16 cellular contexts compared by ENCODE assay signal in the genomic region with DNA sequence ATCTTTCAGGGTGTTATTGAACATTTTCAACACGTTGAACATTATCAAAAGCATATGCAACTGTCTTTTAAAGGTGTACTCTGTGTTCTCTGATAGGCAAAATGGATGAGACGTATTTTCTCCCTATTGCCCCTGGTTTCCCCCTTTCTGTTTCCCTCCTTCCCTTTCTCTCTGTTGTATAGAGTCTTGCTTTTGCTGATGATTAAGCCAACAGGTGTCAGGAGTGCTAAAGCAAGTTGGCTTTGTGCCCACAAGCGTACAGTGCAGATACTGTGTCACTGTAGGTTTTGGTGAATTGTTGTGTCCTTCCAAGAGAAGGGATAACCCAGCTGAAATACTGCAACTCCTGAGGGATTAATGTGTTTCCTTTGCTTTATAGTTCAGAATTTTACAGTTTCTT.
DNase-seq lines count a peak whose midpoint lies in the region; ATAC-seq, FAIRE-seq and TF ChIP-seq lines count a peak whose summit lies in the region.
"Had no signal": no experiment of that assay in that cellular context is flagged by ENCODE, and none has a peak within 500 bp of the region (broad histone marks: within the 10 kb centered on the region; RNA-seq: fewer than 3 reads in every experiment).

No MANE protein-coding gene starts in this region.

- no peak for DNase-seq in D721Med (ENCODE audit: insufficient read length, low spot score)
- peak; percentile 83 for DNase-seq in LHCN-M2 (ENCODE audit: low read depth)
- DNase-seq in astrocyte (ENCODE audit: low read depth) = peak; percentile 17
- DNase-seq in left kidney (ENCODE audit: low read depth, low spot score) = peak; percentile 45
- no peak for DNase-seq in stimulated activated naive CD4-positive, alpha-beta T cell treated with Interleukin-2 at 50 U/mL for 16 hours (lab: John Stamatoyannopoulos, UW)
- DNase-seq in activated T-cell treated with anti-CD3 and anti-CD28 coated beads, Interleukin-2, amount 50 U/mL, for 72 hours = no peak
- DNase-seq: activated naive CD4-positive, alpha-beta T cell; AML-193; head of caudate nucleus; kidney glomerular epithelial cell; NCI-H146; stimulated activated CD4-positive, alpha-beta T cell treated with anti-CD3 and anti-CD28 coated beads, Interleukin-2, amount 100 ng/mL, for 48 hours; upper lobe of right lung had no signal

- H3K9me3 ChIP-seq in astrocyte (ENCODE audit: insufficient read depth, low read depth, low read length) = no peaks in the 10 kb centered on the region
- H3K9me3 ChIP-seq: upper lobe of right lung had no signal

- no peak overlapping the region for H3K4me3 ChIP-seq in astrocyte (ENCODE audit: insufficient read depth, low read depth, low read length)
- H3K4me3 ChIP-seq: SK-N-MC, upper lobe of right lung had no signal

- no peak overlapping the region for H3K27ac ChIP-seq in astrocyte (ENCODE audit: low read depth, low read length)
- H3K27ac ChIP-seq: SK-N-MC, upper lobe of right lung had no signal

- peaks cover 4% of the 10 kb centered on the region for H3K9me3 Mint-ChIP-seq in astrocyte (ENCODE audit: unreplicated experiment)
- peaks cover 6 to 7% of the 10 kb centered on the region in 2 donors for H3K9me3 Mint-ChIP-seq in activated T-cell treated with anti-CD3 and anti-CD28 coated beads, Interleukin-2, amount 50 U/mL, for 72 hours

- H3K4me1 Mint-ChIP-seq in astrocyte (ENCODE audit: low read depth, unreplicated experiment) = peaks cover 4% of the 10 kb centered on the region
- H3K4me1 Mint-ChIP-seq in activated T-cell treated with anti-CD3 and anti-CD28 coated beads, Interleukin-2, amount 50 U/mL, for 72 hours (ENCODE audit: low read depth) = peaks cover 10% of the 10 kb centered on the region

- no peak overlapping the region for H3K9ac ChIP-seq in astrocyte (ENCODE audit: low read length)

- peaks cover under 1% of the 10 kb centered on the region for H3K79me2 ChIP-seq in astrocyte (ENCODE audit: insufficient read depth, low read length)

- no peaks in the 10 kb centered on the region for H3K36me3 ChIP-seq in astrocyte (ENCODE audit: insufficient read depth, low read length)
- H3K36me3 ChIP-seq: upper lobe of right lung had no signal

- H3K4me2 ChIP-seq in astrocyte (ENCODE audit: low read length) = no peak overlapping the region

- peaks cover 2% of the 10 kb centered on the region for H3K36me3 Mint-ChIP-seq in astrocyte (ENCODE audit: low read depth, unreplicated experiment)
- H3K36me3 Mint-ChIP-seq in activated T-cell treated with anti-CD3 and anti-CD28 coated beads, Interleukin-2, amount 50 U/mL, for 72 hours (ENCODE audit: insufficient read depth in 2 of 2) = peaks cover 7 to 8% of the 10 kb centered on the region in 2 donors

- H4K20me1 ChIP-seq in astrocyte (ENCODE audit: insufficient read depth, low read length) = peaks cover 16% of the 10 kb centered on the region

- no peak overlapping the region for H3K27ac Mint-ChIP-seq in astrocyte (ENCODE audit: unreplicated experiment)
- H3K27ac Mint-ChIP-seq in activated T-cell treated with anti-CD3 and anti-CD28 coated beads, Interleukin-2, amount 50 U/mL, for 72 hours = no peak overlapping the region

- H3K27me3 ChIP-seq in astrocyte (ENCODE audit: insufficient read depth, low read length) = no peaks in the 10 kb centered on the region
- H3K27me3 ChIP-seq: upper lobe of right lung had no signal

- no peaks in the 10 kb centered on the region for H3K27me3 Mint-ChIP-seq in astrocyte (ENCODE audit: low read depth, unreplicated experiment)
- no peaks in the 10 kb centered on the region for H3K27me3 Mint-ChIP-seq in activated T-cell treated with anti-CD3 and anti-CD28 coated beads, Interleukin-2, amount 50 U/mL, for 72 hours (ENCODE audit: low read depth)

- TF ChIP-seq CTCF in D721Med (IDR thresholded peaks at IDR 0.05; ENCODE audit: insufficient read depth, missing control alignments) (no peak), astrocyte (IDR thresholded peaks at IDR 0.05; ENCODE audit: insufficient read depth, low read depth, low read length) (no peak)

- no peak overlapping the region for H2AFZ ChIP-seq in astrocyte (ENCODE audit: low read depth, low read length)

- ATAC-seq in GM21526 (IDR thresholded peaks at IDR 0.05; ENCODE audit: low FRiP score, unreplicated experiment) (no peak), GM19463 (IDR thresholded peaks at IDR 0.05; ENCODE audit: unreplicated experiment) (no peak)
- ATAC-seq in activated T-cell treated with anti-CD3 and anti-CD28 coated beads, Interleukin-2, amount 50 U/mL, for 72 hours (replicated peaks in 1 of 2) = no peak
- ATAC-seq: upper lobe of right lung had no signal

- no peaks in the 10 kb centered on the region for H3K4me1 ChIP-seq in astrocyte (ENCODE audit: insufficient read depth, low read length)
- H3K4me1 ChIP-seq: upper lobe of right lung had no signal

- FAIRE-seq in D721Med (lab: Jason Lieb, UNC) (peak; percentile 51), astrocyte (lab: Jason Lieb, UNC) (no peak)

- H3K4me3 Mint-ChIP-seq in astrocyte (ENCODE audit: unreplicated experiment) = no peak overlapping the region
- H3K4me3 Mint-ChIP-seq in activated T-cell treated with anti-CD3 and anti-CD28 coated beads, Interleukin-2, amount 50 U/mL, for 72 hours = no peak overlapping the region

Comparison
In these comparisons a context has a peak if more than half of its experiments do, and no peak if none do; other contexts are left out.
1. DNase-seq: peak in LHCN-M2 (single experiment), astrocyte (single experiment) and left kidney (single experiment); none in D721Med (single experiment), stimulated activated naive CD4-positive, alpha-beta T cell treated with Interleukin-2 at 50 U/mL for 16 hours (single experiment) and activated T-cell treated with anti-CD3 and anti-CD28 coated beads, Interleukin-2, amount 50 U/mL, for 72 hours (0 of 2).